ENCODE assay signal across 18 cellular contexts in the genomic region with DNA sequence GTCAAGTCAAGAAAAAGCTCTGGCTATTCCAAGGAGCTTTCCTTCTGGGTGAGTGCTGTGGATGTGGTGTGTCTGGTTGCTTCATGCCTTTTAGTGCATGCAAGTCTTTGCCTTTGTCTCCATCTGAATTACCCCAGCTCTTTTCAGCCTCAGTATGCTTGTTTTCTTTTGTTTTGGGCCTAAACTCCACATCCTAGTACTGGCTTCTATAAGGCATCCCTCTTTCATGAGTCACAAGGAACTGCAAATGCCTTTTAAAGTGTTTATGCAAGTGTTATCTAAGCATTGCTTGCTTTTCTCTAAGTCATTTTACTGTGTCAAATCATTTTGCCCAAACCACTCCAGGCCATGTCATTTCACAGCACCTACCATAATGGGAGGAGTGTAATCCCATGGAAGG.
DNase-seq lines count a peak whose midpoint lies in the region; ATAC-seq and TF ChIP-seq lines count a peak whose summit lies in the region.
"Had no signal": no experiment of that assay in that cellular context is flagged by ENCODE, and none has a peak within 500 bp of the region (broad histone marks: within the 10 kb centered on the region; RNA-seq: fewer than 3 reads in every experiment).

No MANE protein-coding gene starts in this region.

- POLR2A ChIA-PET in SK-N-SH (lab: Yijun Ruan, JAX) (no interaction called here), GM10248 (lab: Yijun Ruan, JAX) (no interaction called here)

- H2AFZ ChIP-seq in SK-N-SH (ENCODE audit: low read depth), result no peak overlapping the region

- H3K4me1 ChIP-seq in SK-N-SH (ENCODE audit: control insufficient read depth in 1 of 2, insufficient read depth in 2 of 2, low read depth in 1 of 2, low read length in 1 of 2), result peaks cover 2 to 18% of the 10 kb centered on the region in 2 experiments; a peak in 2 of 4 replicates
- peaks cover 19 to 25% of the 10 kb centered on the region in 2 donors for H3K4me1 ChIP-seq in aorta (ENCODE audit: control insufficient read depth in 1 of 2, insufficient read depth in 2 of 2, low read length in 2 of 2)

- peak overlapping the region in 1 of 2 experiments; percentile 65; a peak in 2 of 4 replicates for H3K27ac ChIP-seq in SK-N-SH (ENCODE audit: low read depth in 2 of 2, low read length in 1 of 2)
- H3K27ac ChIP-seq in aorta (ENCODE audit: low read depth in 1 of 2, low read length in 2 of 2), result peak overlapping the region; percentile 28 to 76
- H3K27ac ChIP-seq: 22Rv1 had no signal

- no peak for TF ChIP-seq RAD21 in SK-N-SH (IDR thresholded peaks at IDR 0.05; ENCODE audit: low read length)

- TF ChIP-seq CTCF in SK-N-SH (IDR thresholded peaks at IDR 0.05) (no peak), astrocyte of the cerebellum (IDR thresholded peaks at IDR 0.05; ENCODE audit: low read depth, low read length, missing control alignments) (no peak), GM10248 (IDR thresholded peaks at IDR 0.05; ENCODE audit: control extremely low read depth, extremely low read depth, low read depth, missing control alignments) (no peak)

- H3K4me3 ChIP-seq in SK-N-SH (ENCODE audit: low read depth in 2 of 2, low read length in 1 of 2) (no peak overlapping the region), astrocyte of the cerebellum (ENCODE audit: low read depth, low read length) (no peak overlapping the region), aorta (ENCODE audit: low read length in 2 of 2) (no peak overlapping the region)

- intact Hi-C loops in aorta (cut with DNase I), result loop anchor here in 1 of 2 donors (5.0 kb wide), 1 partner anchor 34 kb away; no protein-coding TSS in a partner anchor

- in situ Hi-C loops in astrocyte of the cerebellum (cut with HindIII; ENCODE audit: low sequenced_read_pairs), result no loop called here

- no peaks in the 10 kb centered on the region for H3K27me3 ChIP-seq in SK-N-SH (ENCODE audit: insufficient read depth)
- H3K27me3 ChIP-seq in aorta (ENCODE audit: control insufficient read depth in 1 of 2, insufficient read depth in 2 of 2, low read length in 1 of 2), result no peaks in the 10 kb centered on the region

- H3K4me2 ChIP-seq in SK-N-SH, result no peak overlapping the region

- H3K36me3 ChIP-seq in SK-N-SH (replicated peaks in 1 of 2; ENCODE audit: control insufficient read depth in 1 of 2, insufficient read depth in 2 of 2, low read length in 1 of 2), result no peaks in the 10 kb centered on the region
- no peaks in the 10 kb centered on the region for H3K36me3 ChIP-seq in aorta (ENCODE audit: control insufficient read depth in 1 of 2, insufficient read depth in 2 of 2, low read length in 1 of 2)

- no peaks in the 10 kb centered on the region for H3K9me2 ChIP-seq in SK-N-SH

- no peak for DNase-seq in SK-N-SH
- peak; percentile 40 for DNase-seq in astrocyte of the cerebellum (ENCODE audit: low read depth)
- peak; percentile 41 for DNase-seq in hepatic stellate cell (ENCODE audit: low spot score)
- DNase-seq in aorta, result no peak
- DNase-seq in activated T-cell treated with anti-CD3 and anti-CD28 coated beads for 4 hours, result no peak
- no peak for DNase-seq in GM10248 (ENCODE audit: extremely low spot score)
- DNase-seq: activated B cell treated with CpG ODN at 0.5 μM for 24 hours; activated CD8-positive, alpha-beta memory T cell treated with anti-CD3 and anti-CD28 coated beads, Interleukin-2, amount 10 ng/mL, durations not matched to agents 7 days and 5 days; activated naive CD4-positive, alpha-beta T cell treated with anti-CD3 and anti-CD28 coated beads for 36 hours; cerebellar nuclear complex; left ventricle myocardium superior; NCI-H146; NCI-H510A treated with DMSO at 0.1 percent for 48 hours; stimulated activated CD4-positive, alpha-beta T cell treated with anti-CD3 and anti-CD28 coated beads, Interleukin-4, amount 100 ng/mL, for 1 hour; SW 1271 had no signal

- H3K9me3 ChIP-seq in SK-N-SH, result no peaks in the 10 kb centered on the region
- no peaks in the 10 kb centered on the region for H3K9me3 ChIP-seq in aorta (ENCODE audit: control insufficient read depth, low read length)

- CTCF ChIA-PET in SK-N-SH (lab: Yijun Ruan, JAX), result interaction anchor here (0.9 kb wide), 1 partner anchor 94 kb away, joined by 3 read pairs; no protein-coding TSS in a partner anchor
- CTCF ChIA-PET in GM10248 (lab: Yijun Ruan, JAX), result interaction anchor here (1.2 to 1.7 kb wide), 2 partner anchors 8 to 41 kb away, joined by 3 to 6 read pairs; no protein-coding TSS in a partner anchor

- H3F3A ChIP-seq in SK-N-SH (replicated peaks; ENCODE audit: insufficient read depth), result peaks cover 11% of the 10 kb centered on the region

- TF ChIP-seq EP300 in SK-N-SH (IDR thresholded peaks at IDR 0.05; ENCODE audit: borderline replicate concordance in 1 of 2, low read depth in 1 of 2, low read length in 1 of 2), result no peak

- H3K79me2 ChIP-seq in SK-N-SH (ENCODE audit: insufficient read depth), result no peaks in the 10 kb centered on the region

- ATAC-seq in SK-N-SH treated with all-trans-retinoic acid at 6 μM for 48 hours, result no peak
- ATAC-seq in aorta (ENCODE audit: low FRiP score), result no peak
- no peak for ATAC-seq in GM19463 (IDR thresholded peaks at IDR 0.05; ENCODE audit: unreplicated experiment)
- ATAC-seq: activated CD8-positive, alpha-beta memory T cell treated with anti-CD3 and anti-CD28 coated beads, Interleukin-2, amount 10 ng/mL, durations not matched to agents 7 days and 5 days had no signal

- no peaks in the 10 kb centered on the region for H4K20me1 ChIP-seq in SK-N-SH (ENCODE audit: insufficient read depth)

- no peak overlapping the region for H3K9ac ChIP-seq in SK-N-SH

TF ChIP-seq in SK-N-SH, 30 proteins besides CTCF, POLR2A, EP300 and RAD21 (continues in another document):
- no peak for TF ChIP-seq ELF1 (IDR thresholded peaks at IDR 0.05)
- TF ChIP-seq CHD2 (IDR thresholded peaks at IDR 0.05; ENCODE audit: low read length, partially characterized antibody), result no peak
- TF ChIP-seq GABPA (IDR thresholded peaks at IDR 0.05; ENCODE audit: low read depth), result no peak
- TF ChIP-seq, protein P1, sequence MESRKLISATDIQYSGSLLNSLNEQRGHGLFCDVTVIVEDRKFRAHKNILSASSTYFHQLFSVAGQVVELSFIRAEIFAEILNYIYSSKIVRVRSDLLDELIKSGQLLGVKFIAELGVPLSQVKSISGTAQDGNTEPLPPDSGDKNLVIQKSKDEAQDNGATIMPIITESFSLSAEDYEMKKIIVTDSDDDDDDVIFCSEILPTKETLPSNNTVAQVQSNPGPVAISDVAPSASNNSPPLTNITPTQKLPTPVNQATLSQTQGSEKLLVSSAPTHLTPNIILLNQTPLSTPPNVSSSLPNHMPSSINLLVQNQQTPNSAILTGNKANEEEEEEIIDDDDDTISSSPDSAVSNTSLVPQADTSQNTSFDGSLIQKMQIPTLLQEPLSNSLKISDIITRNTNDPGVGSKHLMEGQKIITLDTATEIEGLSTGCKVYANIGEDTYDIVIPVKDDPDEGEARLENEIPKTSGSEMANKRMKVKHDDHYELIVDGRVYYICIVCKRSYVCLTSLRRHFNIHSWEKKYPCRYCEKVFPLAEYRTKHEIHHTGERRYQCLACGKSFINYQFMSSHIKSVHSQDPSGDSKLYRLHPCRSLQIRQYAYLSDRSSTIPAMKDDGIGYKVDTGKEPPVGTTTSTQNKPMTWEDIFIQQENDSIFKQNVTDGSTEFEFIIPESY (IDR thresholded peaks at IDR 0.05; ENCODE audit: borderline replicate concordance, low read depth), result no peak
- TF ChIP-seq TCF12 (IDR thresholded peaks at IDR 0.05), result peak; percentile 22; the same call in 1 of the 2 replicates
- TF ChIP-seq GATA2 (CRISPR knock-in tag; IDR thresholded peaks at IDR 0.05), result no peak
- TF ChIP-seq FOSL2 (IDR thresholded peaks at IDR 0.05; ENCODE audit: borderline replicate concordance, low read depth), result peak; percentile 41; the same call in 1 of the 2 replicates
- no peak for TF ChIP-seq RCOR1 (IDR thresholded peaks at IDR 0.05; ENCODE audit: low read length)
- 0 out of 2 replicates have a peak, but pooled peaks have one; percentile 27 for TF ChIP-seq JUND (IDR thresholded peaks at IDR 0.05)

TF ChIP-seq in SK-N-SH treated with all-trans-retinoic acid at 6 μM for 48 hours, 23 proteins besides CTCF, POLR2A, EP300 and RAD21:
- TF ChIP-seq, protein P2, sequence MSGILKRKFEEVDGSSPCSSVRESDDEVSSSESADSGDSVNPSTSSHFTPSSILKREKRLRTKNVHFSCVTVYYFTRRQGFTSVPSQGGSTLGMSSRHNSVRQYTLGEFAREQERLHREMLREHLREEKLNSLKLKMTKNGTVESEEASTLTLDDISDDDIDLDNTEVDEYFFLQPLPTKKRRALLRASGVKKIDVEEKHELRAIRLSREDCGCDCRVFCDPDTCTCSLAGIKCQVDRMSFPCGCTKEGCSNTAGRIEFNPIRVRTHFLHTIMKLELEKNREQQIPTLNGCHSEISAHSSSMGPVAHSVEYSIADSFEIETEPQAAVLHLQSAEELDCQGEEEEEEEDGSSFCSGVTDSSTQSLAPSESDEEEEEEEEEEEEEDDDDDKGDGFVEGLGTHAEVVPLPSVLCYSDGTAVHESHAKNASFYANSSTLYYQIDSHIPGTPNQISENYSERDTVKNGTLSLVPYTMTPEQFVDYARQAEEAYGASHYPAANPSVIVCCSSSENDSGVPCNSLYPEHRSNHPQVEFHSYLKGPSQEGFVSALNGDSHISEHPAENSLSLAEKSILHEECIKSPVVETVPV (CRISPR knock-in tag; IDR thresholded peaks at IDR 0.05), result no peak
- no peak for TF ChIP-seq RARB (CRISPR knock-in tag; IDR thresholded peaks at IDR 0.05)
- no peak for TF ChIP-seq ZNF70 (CRISPR knock-in tag; IDR thresholded peaks at IDR 0.05)
- TF ChIP-seq, protein P3, sequence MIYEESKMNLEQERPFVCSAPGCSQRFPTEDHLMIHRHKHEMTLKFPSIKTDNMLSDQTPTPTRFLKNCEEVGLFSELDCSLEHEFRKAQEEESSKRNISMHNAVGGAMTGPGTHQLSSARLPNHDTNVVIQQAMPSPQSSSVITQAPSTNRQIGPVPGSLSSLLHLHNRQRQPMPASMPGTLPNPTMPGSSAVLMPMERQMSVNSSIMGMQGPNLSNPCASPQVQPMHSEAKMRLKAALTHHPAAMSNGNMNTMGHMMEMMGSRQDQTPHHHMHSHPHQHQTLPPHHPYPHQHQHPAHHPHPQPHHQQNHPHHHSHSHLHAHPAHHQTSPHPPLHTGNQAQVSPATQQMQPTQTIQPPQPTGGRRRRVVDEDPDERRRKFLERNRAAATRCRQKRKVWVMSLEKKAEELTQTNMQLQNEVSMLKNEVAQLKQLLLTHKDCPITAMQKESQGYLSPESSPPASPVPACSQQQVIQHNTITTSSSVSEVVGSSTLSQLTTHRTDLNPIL (CRISPR knock-in tag; IDR thresholded peaks at IDR 0.05; ENCODE audit: low read depth), result no peak
- no peak for TF ChIP-seq ARNTL (CRISPR knock-in tag; IDR thresholded peaks at IDR 0.05; ENCODE audit: borderline replicate concordance, low read depth)

Comparison
In these comparisons a context has a peak if more than half of its experiments do, and no peak if none do; other contexts are left out.
1. DNase-seq: peak in astrocyte of the cerebellum (single experiment) and hepatic stellate cell (single experiment); none in SK-N-SH (single experiment), aorta (0 of 2), activated T-cell treated with anti-CD3 and anti-CD28 coated beads for 4 hours (single experiment) and GM10248 (single experiment).